23 cellular contexts compared by ENCODE assay signal in the genomic region with DNA sequence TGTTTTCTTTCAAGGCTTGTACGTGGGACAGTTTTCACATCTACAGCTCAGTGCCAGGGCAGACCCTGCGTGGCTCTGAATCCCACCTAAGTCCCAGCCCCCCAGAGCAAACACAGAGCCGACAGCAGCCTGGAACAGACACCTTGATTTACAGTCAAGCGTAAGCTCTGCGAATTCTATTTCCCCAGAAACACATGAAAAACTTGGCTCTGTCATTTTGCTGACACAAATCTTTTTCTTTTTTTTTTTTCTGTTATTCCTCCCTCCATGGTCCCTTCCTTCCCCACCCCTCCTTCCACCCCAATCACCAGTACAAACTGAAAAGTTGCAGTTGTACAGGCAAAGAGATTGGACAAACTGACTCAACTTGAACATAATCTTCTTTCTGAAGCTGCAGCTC.
"Had no signal": no experiment of that assay in that cellular context is flagged by ENCODE, and none has a peak within 500 bp of the region (broad histone marks: within the 10 kb centered on the region; RNA-seq: fewer than 3 reads in every experiment).

No MANE protein-coding gene starts in this region.

- H3K4me3 ChIP-seq: MG63, SJSA1 had no signal

- H3K9ac ChIP-seq: SK-N-SH had no signal

- H3K36me3 Mint-ChIP-seq: IgD-negative memory B cell had no signal

- H3K27ac Mint-ChIP-seq: IgD-negative memory B cell had no signal

- H3K36me3 ChIP-seq: MG63, SJSA1 had no signal

- H3K9me2 ChIP-seq: SK-N-SH had no signal

- H3K4me1 Mint-ChIP-seq: IgD-negative memory B cell had no signal

- H3K27ac ChIP-seq: HL-60, SJSA1 had no signal

- H3K9me3 Mint-ChIP-seq: IgD-negative memory B cell had no signal

- H3K9me3 ChIP-seq: MG63, SJSA1, SK-N-SH had no signal

- H3K27me3 ChIP-seq: MG63, SJSA1 had no signal

- H3K4me2 ChIP-seq: SK-N-SH had no signal

- DNase-seq: KBM-7, MG63, NCI-H1092 treated with DMSO at 0.1 percent for 48 hours, NCI-H1436, NCI-H187, NCI-H2029, NCI-H2081 treated with DMSO at 0.1 percent for 48 hours, NCI-H2171, NCI-H226, NCI-H446, NCI-H510A, NCI-H524 treated with DMSO at 0.1 percent for 48 hours, NCI-H69, NCI-H774, Right ventricle myocardium superior, RPMI8226, SIG-M5, SK-N-SH had no signal

- FAIRE-seq: HTR-8/SVneo, RCC 7860 had no signal

- H3K4me3 Mint-ChIP-seq: IgD-negative memory B cell had no signal
